23 cellular contexts compared by ENCODE assay signal in genomic region chr2:122750095-122750494, GRCh38.
DNase-seq lines count a peak whose midpoint lies in the region; ATAC-seq, FAIRE-seq and TF ChIP-seq lines count a peak whose summit lies in the region.
"Had no signal": no experiment of that assay in that cellular context is flagged by ENCODE, and none has a peak within 500 bp of the region (broad histone marks: within the 10 kb centered on the region; RNA-seq: fewer than 3 reads in every experiment).

No MANE protein-coding gene starts in this region.

- TF ChIP-seq RAD21 in GM12878 (IDR thresholded peaks at IDR 0.05; ENCODE audit: insufficient read depth, low read depth, low read length) = no peak

- TF ChIP-seq CTCF in mammary epithelial cell (conservative IDR thresholded peaks at IDR 0.05 in 1 of 2, IDR thresholded peaks at IDR 0.05 in 1 of 2; ENCODE audit: extremely low read depth in 1 of 2, insufficient read depth in 1 of 2, low read depth in 1 of 2, low read length in 2 of 2) (no peak), breast epithelium (IDR thresholded peaks at IDR 0.05) (no peak), GM12878 (IDR thresholded peaks at IDR 0.05 in 2 of 3, conservative IDR thresholded peaks at IDR 0.05 in 1 of 3; ENCODE audit: control insufficient read depth in 2 of 3, extremely low read depth in 1 of 3, insufficient read depth in 1 of 3, low read depth in 3 of 3, low read length in 3 of 3) (no peak), kidney (IDR thresholded peaks at IDR 0.05; ENCODE audit: borderline replicate concordance, extremely low read depth, insufficient read depth) (no peak)

- H4K20me1 ChIP-seq in mammary epithelial cell (ENCODE audit: insufficient read depth, low read length) (no peaks in the 10 kb centered on the region), GM12878 (ENCODE audit: control insufficient read depth, insufficient read depth) (no peaks in the 10 kb centered on the region)
- H4K20me1 ChIP-seq: BLaER1 had no signal

- H3K36me3 ChIP-seq in mammary epithelial cell (ENCODE audit: insufficient read depth, low read length) = no peaks in the 10 kb centered on the region
- H3K36me3 ChIP-seq in breast epithelium = no peaks in the 10 kb centered on the region
- H3K36me3 ChIP-seq in GM12878 (ENCODE audit: control insufficient read depth in 2 of 2, insufficient read depth in 2 of 2, low read length in 1 of 2) = no peaks in the 10 kb centered on the region
- H3K36me3 ChIP-seq in kidney (ENCODE audit: control insufficient read depth in 1 of 2, insufficient read depth in 2 of 2, low read length in 2 of 2) = no peaks in the 10 kb centered on the region
- H3K36me3 ChIP-seq: BE2C, BLaER1 had no signal

- RAD21 ChIA-PET in GM12878 (lab: Charles Lee; ENCODE audit: unreplicated experiment) = interaction anchor here (0.9 to 2.6 kb wide), 3 partner anchors 11 to 46 kb away, joined by 4 to 11 read pairs (median 4); no protein-coding TSS in a partner anchor

- H3K27ac ChIP-seq in mammary epithelial cell (ENCODE audit: insufficient read depth, low read depth, low read length) = peak overlapping the region; percentile 67
- no peak overlapping the region for H3K27ac ChIP-seq in breast epithelium
- H3K27ac ChIP-seq in GM12878 (ENCODE audit: control insufficient read depth, insufficient read depth) = no peak overlapping the region
- H3K27ac ChIP-seq in kidney (ENCODE audit: low read depth in 2 of 2, low read length in 2 of 2) = no peak overlapping the region
- H3K27ac ChIP-seq: 22Rv1, A549, BLaER1 had no signal

- SMC1A ChIA-PET in GM12878 (lab: Charles Lee; ENCODE audit: uncharacterized antibody, unreplicated experiment) = interaction anchor here (0.7 to 2.5 kb wide), 6 partner anchors 10 to 773 kb away, joined by 3 to 12 read pairs (median 5); no protein-coding TSS in a partner anchor

- intact Hi-C loops in mammary epithelial cell (cut with micrococcal nuclease) (no loop called here), breast epithelium (cut with DNase I; ENCODE audit: low total_unique reads) (no loop called here), GM12878 (cut with micrococcal nuclease; ENCODE audit: unreplicated experiment) (loop anchor here (5.0 to 10.0 kb wide), 4 partner anchors 112 to 1245 kb away; no protein-coding TSS in a partner anchor), kidney (cut with DNase I) (no loop called here)

- H3K4me3 ChIP-seq in mammary epithelial cell (replicated peaks in 1 of 3; ENCODE audit: insufficient read depth in 1 of 3, low read depth in 2 of 3, low read length in 3 of 3) = no peak overlapping the region
- H3K4me3 ChIP-seq in breast epithelium = no peak overlapping the region
- no peak overlapping the region for H3K4me3 ChIP-seq in GM12878
- no peak overlapping the region for H3K4me3 ChIP-seq in kidney (ENCODE audit: low read length in 2 of 2)
- H3K4me3 ChIP-seq: A549, BLaER1 had no signal

- BruUV-seq in mammary epithelial cell (replicated peaks; lab: Mats Ljungman, UMichigan) (no TSS peak), GM12878 (replicated peaks; lab: Mats Ljungman, UMichigan) (no TSS peak)

- TF ChIP-seq EP300 in GM12878 (IDR thresholded peaks at IDR 0.05; ENCODE audit: borderline replicate concordance in 1 of 2, control insufficient read depth in 1 of 2, low read depth in 2 of 2, low read length in 2 of 2) = no peak

- H2AFZ ChIP-seq in mammary epithelial cell (ENCODE audit: low read depth, low read length) = no peak overlapping the region
- H2AFZ ChIP-seq in GM12878 (ENCODE audit: control insufficient read depth, low read depth, low read length) = no peak overlapping the region

- H3K79me2 ChIP-seq in mammary epithelial cell (ENCODE audit: insufficient read depth, low read length) (no peaks in the 10 kb centered on the region), GM12878 (ENCODE audit: control insufficient read depth, insufficient read depth, low read length) (no peaks in the 10 kb centered on the region)

- no peak for FAIRE-seq in GM12878 (lab: Jason Lieb, UNC)
- FAIRE-seq in kidney (lab: Jason Lieb, UNC) = no peak
- FAIRE-seq: A549, GM12891, GM18507 had no signal

- dilution Hi-C loops in mammary epithelial cell (cut with HindIII; ENCODE audit: low sequenced_read_pairs) = no loop called here

- H3K4me2 ChIP-seq in mammary epithelial cell (ENCODE audit: insufficient read depth, low read depth, low read length) (no peak overlapping the region), GM12878 (ENCODE audit: control insufficient read depth, insufficient read depth) (no peak overlapping the region)
- H3K4me2 ChIP-seq: A549, BLaER1 had no signal

- POLR2A ChIA-PET in GM12878 (lab: Charles Lee) = no interaction called here

- in situ Hi-C loops in mammary epithelial cell (cut with MboI; ENCODE audit: low sequenced_read_pairs in 2 of 2) (no loop called here), GM12878 (cut with MboI) (no loop called here)

- no peaks in the 10 kb centered on the region for H3K9me3 ChIP-seq in mammary epithelial cell (replicated peaks; ENCODE audit: insufficient read depth, low read length)
- no peaks in the 10 kb centered on the region for H3K9me3 ChIP-seq in breast epithelium
- no peaks in the 10 kb centered on the region for H3K9me3 ChIP-seq in GM12878 (replicated peaks; ENCODE audit: control insufficient read depth, insufficient read depth, low read length)
- no peaks in the 10 kb centered on the region for H3K9me3 ChIP-seq in kidney (ENCODE audit: control insufficient read depth in 1 of 2, low read length in 2 of 2)
- H3K9me3 ChIP-seq: A549, BE2C, BLaER1 had no signal

- DNase-seq in mammary epithelial cell (no peak), breast epithelium (ENCODE audit: low spot score in 2 of 2) (no peak), GM12878 (ENCODE audit: low read depth, low spot score) (no peak), kidney (no peak)
- DNase-seq: ACHN; BE2C; C1 segment of cervical spinal cord; CD4-positive, alpha-beta memory T cell; CD4-positive, CD25-positive, alpha-beta regulatory T cell; CD8-positive, alpha-beta memory T cell; COR-L47; DMS 273 treated with DMSO at 0.1 percent for 48 hours; DMS153; DMS79; DND-41; EL; GDM1 had no signal

- CTCF ChIA-PET in mammary epithelial cell (lab: Charles Lee; ENCODE audit: low non-redundant PET) = no interaction called here
- CTCF ChIA-PET in GM12878 (lab: Yijun Ruan, JAX) = no interaction called here

- H3K27me3 ChIP-seq in mammary epithelial cell (ENCODE audit: insufficient read depth, low read length) (no peaks in the 10 kb centered on the region), breast epithelium (no peaks in the 10 kb centered on the region), GM12878 (replicated peaks in 1 of 2; ENCODE audit: control insufficient read depth in 2 of 2, insufficient read depth in 2 of 2, low read length in 1 of 2) (no peaks in the 10 kb centered on the region)
- H3K27me3 ChIP-seq: BE2C, BLaER1 had no signal

- 0 out of 3 replicates have a peak, but pooled peaks have one; percentile 8 for ATAC-seq in GM12878
- ATAC-seq in GM21390 (IDR thresholded peaks at IDR 0.05; ENCODE audit: unreplicated experiment) = no peak
- ATAC-seq: A549 had no signal

- H3K4me1 ChIP-seq in mammary epithelial cell (ENCODE audit: insufficient read depth, low read length) (peaks cover 17% of the 10 kb centered on the region), breast epithelium (no peaks in the 10 kb centered on the region), GM12878 (ENCODE audit: control insufficient read depth, insufficient read depth, low read length) (no peaks in the 10 kb centered on the region), kidney (ENCODE audit: control insufficient read depth in 1 of 2, insufficient read depth in 1 of 2, low read depth in 1 of 2, low read length in 2 of 2) (no peaks in the 10 kb centered on the region)
- H3K4me1 ChIP-seq: A549, BLaER1 had no signal

- WGBS in mammary epithelial cell (ENCODE audit: low coverage, missing lambda C conversion rate) = 91% methylated on average over 1 of the region's 1 CpG
- 0% methylated on average over 1 of the region's 1 CpG for WGBS in GM12878 (ENCODE audit: insufficient coverage, insufficient replicate concordance, low lambda C conversion rate, missing lambda C conversion rate)

- H3K9ac ChIP-seq in mammary epithelial cell (ENCODE audit: insufficient read depth, low read length) = no peak overlapping the region
- no peak overlapping the region for H3K9ac ChIP-seq in GM12878 (ENCODE audit: control insufficient read depth, insufficient read depth, low read length)
- H3K9ac ChIP-seq in kidney (ENCODE audit: low read length in 2 of 2) = no peak overlapping the region
- H3K9ac ChIP-seq: BLaER1 had no signal

- TF ChIP-seq POLR2A in breast epithelium (IDR thresholded peaks at IDR 0.05) (no peak), GM12878 (IDR thresholded peaks at IDR 0.05; ENCODE audit: low read depth, low read length) (no peak)

TF ChIP-seq in GM12878, 131 proteins besides CTCF, POLR2A, EP300 and RAD21:
- peak; percentile 75 for TF ChIP-seq RAD51 (IDR thresholded peaks at IDR 0.05)
- no peak for TF ChIP-seq EZH2 (IDR thresholded peaks at IDR 0.05; ENCODE audit: borderline replicate concordance, control insufficient read depth, low read depth, low read length)
- TF ChIP-seq MTA2 (IDR thresholded peaks at IDR 0.05; ENCODE audit: low read depth) = peak; percentile 67
